Comparison of ENCODE assay signal across 27 cellular contexts in the genomic region with DNA sequence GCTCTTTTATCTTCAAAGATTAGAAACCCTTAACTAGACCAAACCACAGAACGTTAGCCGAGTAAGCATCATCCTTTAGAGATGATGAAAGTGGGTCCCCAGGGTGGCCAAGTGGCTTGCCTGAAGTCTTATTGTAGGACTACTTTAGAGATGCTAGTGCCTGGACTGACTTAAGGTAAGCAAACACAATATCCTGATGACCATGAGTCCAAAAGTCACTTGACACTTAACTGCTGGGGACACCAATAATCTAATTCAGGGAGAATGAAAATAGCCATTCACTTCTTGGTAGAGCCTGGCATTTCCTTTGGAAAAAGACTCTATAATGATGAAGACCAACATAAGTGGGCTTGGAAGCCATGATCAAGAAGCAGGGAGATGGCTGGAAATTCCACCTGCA.
"Had no signal": no experiment of that assay in that cellular context is flagged by ENCODE, and none has a peak within 500 bp of the region (broad histone marks: within the 10 kb centered on the region; RNA-seq: fewer than 3 reads in every experiment).

No MANE protein-coding gene starts in this region.

- H3K27ac ChIP-seq: esophagus squamous epithelium, neural progenitor cell, parathyroid adenoma, thoracic aorta, tibial nerve, upper lobe of left lung had no signal

- H3K27me3 ChIP-seq: esophagus squamous epithelium, heart right ventricle, neural progenitor cell, tibial nerve, upper lobe of left lung had no signal

- H3K4me1 ChIP-seq: neural progenitor cell, parathyroid adenoma had no signal

- H3K36me3 Mint-ChIP-seq: memory B cell; naive B cell; natural killer cell treated with Interleukin-12 subunit alpha and Interleukin-12 subunit beta and Interleukin-15 and Interleukin-18, amount 100 ng/mL, for 72 hours; neural progenitor cell had no signal

- H3K27me3 Mint-ChIP-seq: effector memory CD8-positive, alpha-beta T cell; memory B cell; naive B cell; natural killer cell treated with Interleukin-12 subunit alpha and Interleukin-12 subunit beta and Interleukin-15 and Interleukin-18, amount 100 ng/mL, for 72 hours; progenitor cell of endocrine pancreas; stimulated activated naive CD8-positive, alpha-beta T cell treated with anti-CD3 and anti-CD28 coated beads, Interleukin-15, amount 100 ng/mL, for 72 hours had no signal

- FAIRE-seq: endometrium, islet of Langerhans, urothelium cell line had no signal

- H3K4me2 ChIP-seq: neural progenitor cell had no signal

- H3K9ac ChIP-seq: neural progenitor cell, parathyroid adenoma had no signal

- H3K4me3 Mint-ChIP-seq: effector memory CD8-positive, alpha-beta T cell; memory B cell; naive B cell; natural killer cell treated with Interleukin-12 subunit alpha and Interleukin-12 subunit beta and Interleukin-15 and Interleukin-18, amount 100 ng/mL, for 72 hours; neural progenitor cell; stimulated activated naive CD8-positive, alpha-beta T cell treated with anti-CD3 and anti-CD28 coated beads, Interleukin-15, amount 100 ng/mL, for 72 hours had no signal

- DNase-seq: cerebellar nuclear complex; cortex of kidney; effector memory CD8-positive, alpha-beta T cell; erythroblast; esophagus squamous epithelium; foreskin melanocyte; glutamatergic neuron; heart right ventricle; hippocampal formation; left cardiac atrium; left ventricle myocardium superior; naive B cell; stimulated activated naive CD4-positive, alpha-beta T cell; stimulated activated naive CD8-positive, alpha-beta T cell treated with anti-CD3 and anti-CD28 coated beads, Interleukin-15, amount 100 ng/mL, for 72 hours; upper lobe of left lung had no signal

- H3K36me3 ChIP-seq: esophagus squamous epithelium, heart right ventricle, neural progenitor cell, thoracic aorta, tibial nerve, upper lobe of left lung had no signal

- H3K27ac Mint-ChIP-seq: effector memory CD8-positive, alpha-beta T cell; memory B cell; naive B cell; neural progenitor cell; progenitor cell of endocrine pancreas; stimulated activated naive CD8-positive, alpha-beta T cell treated with anti-CD3 and anti-CD28 coated beads, Interleukin-15, amount 100 ng/mL, for 72 hours had no signal

- H3K9me3 ChIP-seq: esophagus squamous epithelium, heart right ventricle, thoracic aorta, tibial nerve, upper lobe of left lung had no signal

- H3K9me3 Mint-ChIP-seq: effector memory CD8-positive, alpha-beta T cell had no signal

- ATAC-seq: effector memory CD8-positive, alpha-beta T cell; heart right ventricle; left cardiac atrium; left ventricle myocardium superior; natural killer cell treated with Interleukin-12 subunit alpha and Interleukin-12 subunit beta and Interleukin-15 and Interleukin-18, amount 100 ng/mL, for 72 hours; sciatic nerve; stimulated activated naive CD8-positive, alpha-beta T cell treated with anti-CD3 and anti-CD28 coated beads, Interleukin-15, amount 100 ng/mL, for 72 hours had no signal

- H3K79me2 ChIP-seq: parathyroid adenoma had no signal

- H2AFZ ChIP-seq: neural progenitor cell, parathyroid adenoma had no signal

- H3K4me3 ChIP-seq: esophagus squamous epithelium, heart right ventricle, lung, neural progenitor cell, thoracic aorta, tibial nerve, upper lobe of left lung had no signal
